Comparison of ENCODE assay signal across 8 cellular contexts in the genomic region with DNA sequence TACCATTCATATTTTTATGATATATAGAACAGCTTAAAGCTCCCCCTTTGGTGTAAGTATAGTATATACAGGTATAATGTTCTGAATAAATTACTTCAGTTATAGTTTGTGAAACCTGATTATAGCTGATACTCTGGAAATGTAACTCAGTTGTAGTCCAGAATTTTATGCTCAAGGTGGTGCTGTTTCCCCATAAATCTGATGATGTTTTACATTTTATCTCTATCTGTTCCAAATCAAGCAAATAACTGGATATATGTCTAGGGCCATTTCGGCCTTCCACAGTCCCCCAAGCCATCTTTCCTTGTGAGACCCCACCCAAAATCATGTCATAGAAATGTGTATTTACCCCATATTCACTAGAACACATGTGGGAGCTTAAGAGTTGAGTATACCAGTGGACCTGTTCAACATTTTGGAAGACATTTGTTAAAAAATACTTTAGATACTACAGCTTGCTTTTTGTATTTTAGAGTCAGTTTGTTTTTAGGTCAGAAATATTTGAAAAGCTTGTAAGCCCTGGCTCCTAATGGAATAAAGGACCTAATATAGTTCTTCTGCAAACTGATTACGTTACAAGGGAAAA.
DNase-seq lines count a peak whose midpoint lies in the region; ATAC-seq and TF ChIP-seq lines count a peak whose summit lies in the region.

No MANE protein-coding gene starts in this region.

- H2BK15ac ChIP-seq in mesendoderm (replicated peaks; ENCODE audit: low read depth): no peak overlapping the region

- H3K27ac ChIP-seq in dorsolateral prefrontal cortex: peak overlapping the region in 48 of 59 donors; percentile 7 to 79 (median 60)
- H3K27ac ChIP-seq in mesendoderm (ENCODE audit: low read depth, low read length): no peak overlapping the region

- H3K18ac ChIP-seq in mesendoderm (ENCODE audit: low read length): no peak overlapping the region

- H3K56ac ChIP-seq in mesendoderm (ENCODE audit: low read length): no peak overlapping the region

- H3K36me3 ChIP-seq in mesendoderm (ENCODE audit: control insufficient read depth, insufficient read depth, low read length): no peaks in the 10 kb centered on the region

- DNase-seq in AG09309 (ENCODE audit: low read depth) (no peak), GM20000 (ENCODE audit: low spot score) (peak; percentile 27), OCI-M2 (lab: John Stamatoyannopoulos, UW; ENCODE audit: unreplicated experiment) (peak; percentile 0), dorsolateral prefrontal cortex (no peak), mesendoderm (peak; percentile 37), islet precursor cell (no peak)

- no CpG with 5 or more reads among the region's 2 CpGs for WGBS in mesendoderm (ENCODE audit: extremely low coverage, insufficient coverage, low lambda C conversion rate)

- H3K27me3 ChIP-seq in dorsolateral prefrontal cortex: no peaks in the 10 kb centered on the region
- no peaks in the 10 kb centered on the region for H3K27me3 ChIP-seq in mesendoderm (ENCODE audit: insufficient read depth, low read length, poor library complexity)

- no peaks in the 10 kb centered on the region for H3K4me1 ChIP-seq in mesendoderm (ENCODE audit: control insufficient read depth, low read depth, low read length)

- TF ChIP-seq CTCF in AG09309 (IDR thresholded peaks at IDR 0.05; ENCODE audit: control insufficient read depth, insufficient read depth, low read depth, low read length, missing control alignments) (peak; percentile 27), GM20000 (IDR thresholded peaks at IDR 0.05; ENCODE audit: extremely low read depth, missing control alignments) (no peak), dorsolateral prefrontal cortex (IDR thresholded peaks at IDR 0.05 in 54 of 56, conservative IDR thresholded peaks at IDR 0.05 in 2 of 56; ENCODE audit: low read depth in 1 of 56, partially characterized antibody in 56 of 56) (peak; percentile 38 to 89 (median 78))

- no peak overlapping the region for H3K4me2 ChIP-seq in mesendoderm (ENCODE audit: low read length)

- H3K79me1 ChIP-seq in mesendoderm (ENCODE audit: low read length): no peaks in the 10 kb centered on the region

- ATAC-seq in GM19324 (IDR thresholded peaks at IDR 0.05; ENCODE audit: low FRiP score, unreplicated experiment) (no peak), GM21423 (IDR thresholded peaks at IDR 0.05; ENCODE audit: unreplicated experiment) (no peak)

- H3K79me2 ChIP-seq in mesendoderm (ENCODE audit: control insufficient read depth, insufficient read depth, low read length): no peaks in the 10 kb centered on the region

- no peak overlapping the region for H3K9ac ChIP-seq in mesendoderm (ENCODE audit: low read length)

- no peak overlapping the region for H4K8ac ChIP-seq in mesendoderm (ENCODE audit: low read depth, low read length)

- intact Hi-C loops in dorsolateral prefrontal cortex (cut with DNase I): loop anchor here (2.0 to 10.0 kb wide), 3 partner anchors 273 to 425 kb away; no protein-coding TSS in a partner anchor

- H3K23ac ChIP-seq in mesendoderm (ENCODE audit: low read length): no peak overlapping the region

- H2BK5ac ChIP-seq in mesendoderm (ENCODE audit: low read length): no peak overlapping the region

- no peak overlapping the region for H3K4me3 ChIP-seq in AG09309 (ENCODE audit: control insufficient read depth, low read depth, low read length)
- peak overlapping the region in 46 of 59 donors; percentile 1 to 57 (median 27) for H3K4me3 ChIP-seq in dorsolateral prefrontal cortex
- no peak overlapping the region for H3K4me3 ChIP-seq in mesendoderm (ENCODE audit: low read length)

- no peak overlapping the region for H2BK120ac ChIP-seq in mesendoderm (ENCODE audit: low read depth, low read length)

- H4K5ac ChIP-seq in mesendoderm (ENCODE audit: low read length): no peak overlapping the region

- no peak overlapping the region for H3K4ac ChIP-seq in mesendoderm (ENCODE audit: low read depth, low read length)

- no peak overlapping the region for H2AK5ac ChIP-seq in mesendoderm (ENCODE audit: low read length)

Comparison
In these comparisons a context has a peak if more than half of its experiments do, and no peak if none do; other contexts are left out.
1. DNase-seq: peak in GM20000 (single experiment), OCI-M2 (single experiment) and mesendoderm (single experiment); none in AG09309 (single experiment), dorsolateral prefrontal cortex (0 of 10) and islet precursor cell (single experiment).
2. H3K4me3 ChIP-seq: peak in dorsolateral prefrontal cortex (46 of 59); none in AG09309 (single experiment) and mesendoderm (single experiment).